Comparison of ENCODE assay signal across 27 cellular contexts in the genomic region with DNA sequence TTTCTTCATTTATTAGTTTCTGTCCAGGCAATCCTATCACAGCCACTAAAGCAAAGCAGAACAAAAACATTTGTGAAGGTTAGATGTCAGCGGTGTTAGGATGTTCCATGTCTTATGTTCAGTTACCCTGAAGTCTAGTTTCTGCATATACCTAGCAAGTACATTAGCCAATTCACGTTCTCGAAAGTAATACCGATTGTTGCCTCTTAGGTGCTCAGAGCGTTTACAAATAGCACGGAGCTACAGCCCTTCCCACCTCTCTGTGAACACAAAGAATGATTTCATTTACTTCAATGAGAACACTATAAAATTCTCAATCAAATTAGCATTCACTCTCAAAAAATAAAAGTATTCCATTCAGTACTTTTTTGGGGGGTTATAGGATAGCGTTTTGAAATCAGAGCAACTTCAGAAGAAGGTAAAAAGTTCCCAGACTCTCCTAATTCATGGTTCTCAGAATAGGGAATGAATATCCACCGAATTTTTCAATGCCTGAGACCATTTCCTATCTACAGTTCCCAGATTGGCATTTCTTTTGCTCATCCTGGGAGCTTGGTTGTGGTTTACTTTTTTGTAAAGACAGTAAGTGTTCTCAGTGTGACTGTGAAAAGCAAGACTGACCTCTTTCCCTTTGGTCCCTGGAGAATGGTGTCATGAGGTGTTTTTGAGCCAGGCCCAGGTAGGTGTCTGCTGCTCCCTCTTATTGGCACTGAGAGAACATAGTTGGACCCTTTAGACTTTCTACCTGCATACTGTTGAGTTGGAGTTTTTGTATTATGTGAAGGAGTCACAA.
DNase-seq lines count a peak whose midpoint lies in the region; ATAC-seq, FAIRE-seq and TF ChIP-seq lines count a peak whose summit lies in the region.
"Had no signal": no experiment of that assay in that cellular context is flagged by ENCODE, and none has a peak within 500 bp of the region (broad histone marks: within the 10 kb centered on the region; RNA-seq: fewer than 3 reads in every experiment).

No MANE protein-coding gene starts in this region.

- peaks cover 19% of the 10 kb centered on the region for H3K36me3 Mint-ChIP-seq in activated B cell treated with CpG ODN at 0.5 μM for 24 hours (ENCODE audit: low read depth)
- no peaks in the 10 kb centered on the region for H3K36me3 Mint-ChIP-seq in stimulated activated effector memory CD8-positive, alpha-beta T cell treated with anti-CD3 and anti-CD28 coated beads, Interleukin-12 subunit alpha, Interleukin-12 subunit beta, amount 100 ng/mL, for 72 hours
- H3K36me3 Mint-ChIP-seq: neural progenitor cell had no signal

- CTCF ChIA-PET in activated B cell treated with CpG ODN at 0.5 μM for 24 hours (lab: Charles Lee): no interaction called here

- H3K27me3 Mint-ChIP-seq in activated B cell treated with CpG ODN at 0.5 μM for 24 hours: no peaks in the 10 kb centered on the region
- H3K27me3 Mint-ChIP-seq: activated CD8-positive, alpha-beta T cell treated with anti-CD3 and anti-CD28 coated beads for 36 hours; activated naive CD8-positive, alpha-beta T cell treated with anti-CD3 and anti-CD28 coated beads, Interleukin-2, amount 50 U/mL, for 24 hours had no signal

- H3K27ac Mint-ChIP-seq in activated B cell treated with CpG ODN at 0.5 μM for 24 hours: peak overlapping the region; percentile 50
- H3K27ac Mint-ChIP-seq in stimulated activated effector memory CD8-positive, alpha-beta T cell treated with anti-CD3 and anti-CD28 coated beads, Interleukin-12 subunit alpha, Interleukin-12 subunit beta, amount 100 ng/mL, for 72 hours: peak overlapping the region; percentile 40
- H3K27ac Mint-ChIP-seq: activated CD8-positive, alpha-beta T cell treated with anti-CD3 and anti-CD28 coated beads for 36 hours; activated naive CD8-positive, alpha-beta T cell treated with anti-CD3 and anti-CD28 coated beads, Interleukin-2, amount 50 U/mL, for 24 hours; neural progenitor cell had no signal

- no peaks in the 10 kb centered on the region for H3K9me3 Mint-ChIP-seq in activated B cell treated with CpG ODN at 0.5 μM for 24 hours
- no peaks in the 10 kb centered on the region for H3K9me3 Mint-ChIP-seq in stimulated activated effector memory CD8-positive, alpha-beta T cell treated with anti-CD3 and anti-CD28 coated beads, Interleukin-12 subunit alpha, Interleukin-12 subunit beta, amount 100 ng/mL, for 72 hours
- H3K9me3 Mint-ChIP-seq: activated CD8-positive, alpha-beta T cell treated with anti-CD3 and anti-CD28 coated beads for 36 hours; activated naive CD8-positive, alpha-beta T cell treated with anti-CD3 and anti-CD28 coated beads, Interleukin-2, amount 50 U/mL, for 24 hours; endodermal cell; neural progenitor cell had no signal

- DNase-seq in GM12891 (ENCODE audit: insufficient read length, low spot score): no peak
- no peak for DNase-seq in activated B cell treated with CpG ODN at 0.5 μM for 24 hours
- DNase-seq in stimulated activated effector memory CD8-positive, alpha-beta T cell treated with anti-CD3 and anti-CD28 coated beads, Interleukin-12 subunit alpha, Interleukin-12 subunit beta, amount 100 ng/mL, for 72 hours (ENCODE audit: low spot score in 2 of 2): no peak
- no peak for DNase-seq in retina
- no peak for DNase-seq in DMS53 (lab: John Stamatoyannopoulos, UW)
- DNase-seq: activated CD4-positive, CD25-positive, alpha-beta regulatory T cell treated with anti-CD3 and anti-CD28 coated beads, Interleukin-2, amount 50 U/mL, for 72 hours; activated CD8-positive, alpha-beta T cell treated with anti-CD3 and anti-CD28 coated beads for 36 hours; activated naive CD8-positive, alpha-beta T cell treated with anti-CD3 and anti-CD28 coated beads, Interleukin-2, amount 50 U/mL, for 24 hours; C1 segment of cervical spinal cord; Caco-2; central memory CD4-positive, alpha-beta T cell; endodermal cell; foreskin fibroblast; NCI-H1417; NCI-H2029 treated with DMSO at 0.1 percent for 48 hours; NCI-H2227 treated with DMSO at 0.1 percent for 48 hours; NCI-H69; Peyer's patch; SHP77; small intestine; stimulated activated naive CD8-positive, alpha-beta T cell treated with anti-CD3 and anti-CD28 coated beads, Interleukin-15, Interleukin-2, amounts not matched to agents 100 U/mL and 50 U/mL, for 24 hours; T-helper 2 cell; thyroid gland had no signal

- intact Hi-C loops in activated B cell treated with CpG ODN at 0.5 μM for 24 hours (cut with micrococcal nuclease): loop anchor here (5.0 kb wide), 1 partner anchor 43 kb away; no protein-coding TSS in a partner anchor

- TF ChIP-seq POLR2A in GM12891 (IDR thresholded peaks at IDR 0.05; ENCODE audit: low read depth, low read length): no peak

- POLR2A ChIA-PET in activated B cell treated with CpG ODN at 0.5 μM for 24 hours (lab: Charles Lee): no interaction called here

- no peak for TF ChIP-seq CTCF in activated B cell treated with CpG ODN at 0.5 μM for 24 hours (IDR thresholded peaks at IDR 0.05)

- H3K4me1 Mint-ChIP-seq in activated B cell treated with CpG ODN at 0.5 μM for 24 hours: peaks cover 34% of the 10 kb centered on the region
- peaks cover 2% of the 10 kb centered on the region for H3K4me1 Mint-ChIP-seq in stimulated activated effector memory CD8-positive, alpha-beta T cell treated with anti-CD3 and anti-CD28 coated beads, Interleukin-12 subunit alpha, Interleukin-12 subunit beta, amount 100 ng/mL, for 72 hours

- peak; percentile 64 for FAIRE-seq in GM12891 (lab: Jason Lieb, UNC)
- FAIRE-seq: H1, small intestine had no signal

- ATAC-seq in GM21737 (IDR thresholded peaks at IDR 0.05; ENCODE audit: unreplicated experiment): peak; percentile 53
- no peak for ATAC-seq in activated B cell treated with CpG ODN at 0.5 μM for 24 hours (ENCODE audit: low read depth)
- no peak for ATAC-seq in stimulated activated effector memory CD8-positive, alpha-beta T cell treated with anti-CD3 and anti-CD28 coated beads, Interleukin-12 subunit alpha, Interleukin-12 subunit beta, amount 100 ng/mL, for 72 hours
- ATAC-seq in GM18498 (IDR thresholded peaks at IDR 0.05; ENCODE audit: unreplicated experiment): no peak
- ATAC-seq: activated CD8-positive, alpha-beta T cell treated with anti-CD3 and anti-CD28 coated beads for 36 hours; activated naive CD8-positive, alpha-beta T cell treated with anti-CD3 and anti-CD28 coated beads, Interleukin-2, amount 50 U/mL, for 24 hours; stimulated activated naive CD8-positive, alpha-beta T cell treated with anti-CD3 and anti-CD28 coated beads, Interleukin-15, Interleukin-2, amounts not matched to agents 100 U/mL and 50 U/mL, for 24 hours had no signal

- H3K4me3 Mint-ChIP-seq in activated B cell treated with CpG ODN at 0.5 μM for 24 hours: no peak overlapping the region
- no peak overlapping the region for H3K4me3 Mint-ChIP-seq in stimulated activated effector memory CD8-positive, alpha-beta T cell treated with anti-CD3 and anti-CD28 coated beads, Interleukin-12 subunit alpha, Interleukin-12 subunit beta, amount 100 ng/mL, for 72 hours
- H3K4me3 Mint-ChIP-seq: activated CD8-positive, alpha-beta T cell treated with anti-CD3 and anti-CD28 coated beads for 36 hours; activated naive CD8-positive, alpha-beta T cell treated with anti-CD3 and anti-CD28 coated beads, Interleukin-2, amount 50 U/mL, for 24 hours; endodermal cell; neural progenitor cell had no signal

TF ChIP-seq in GM12891, 5 proteins besides CTCF, POLR2A, EP300 and RAD21:
- TF ChIP-seq SPI1 (IDR thresholded peaks at IDR 0.05; ENCODE audit: low read depth, low read length): no peak
- no peak for TF ChIP-seq POLR2AphosphoS5 (IDR thresholded peaks at IDR 0.05; ENCODE audit: low read depth, low read length)
- no peak for TF ChIP-seq TAF1 (IDR thresholded peaks at IDR 0.05; ENCODE audit: low read depth, low read length)
- no peak for TF ChIP-seq POU2F2 (IDR thresholded peaks at IDR 0.05; ENCODE audit: low read depth, low read length)
- TF ChIP-seq PAX5 (IDR thresholded peaks at IDR 0.05; ENCODE audit: insufficient read depth, low read length, severe bottlenecking): no peak
